In genomic region chr2:138671566-138671965, GRCh38 we compare ENCODE assay signal across 27 cellular contexts.
"Had no signal": no experiment of that assay in that cellular context is flagged by ENCODE, and none has a peak within 500 bp of the region (broad histone marks: within the 10 kb centered on the region; RNA-seq: fewer than 3 reads in every experiment).

No MANE protein-coding gene starts in this region.

- ATAC-seq: activated T-cell treated with anti-CD3 and anti-CD28 coated beads, Interleukin-2, amount 50 U/mL, for 72 hours; effector memory CD8-positive, alpha-beta T cell; gastroesophageal sphincter had no signal

- H3K4me1 Mint-ChIP-seq: activated CD4-positive, alpha-beta memory T cell treated with anti-CD3 and anti-CD28 coated beads, Interleukin-2, amount 10 ng/mL, durations not matched to agents 7 days and 5 days; activated CD4-positive, alpha-beta T cell treated with anti-CD3 and anti-CD28 coated beads, Interleukin-2, amount 10 ng/mL, durations not matched to agents 7 days and 5 days had no signal

- H3K9me3 ChIP-seq: esophagus muscularis mucosa, gastroesophageal sphincter had no signal

- H3K36me3 Mint-ChIP-seq: activated naive CD8-positive, alpha-beta T cell had no signal

- H3K27ac Mint-ChIP-seq: activated CD4-positive, alpha-beta memory T cell treated with anti-CD3 and anti-CD28 coated beads, Interleukin-2, amount 10 ng/mL, durations not matched to agents 7 days and 5 days; activated CD4-positive, alpha-beta T cell treated with anti-CD3 and anti-CD28 coated beads, Interleukin-2, amount 10 ng/mL, durations not matched to agents 7 days and 5 days; activated naive CD8-positive, alpha-beta T cell; activated T-cell treated with anti-CD3 and anti-CD28 coated beads, Interleukin-2, amount 50 U/mL, for 24 hours; activated T-cell treated with anti-CD3 and anti-CD28 coated beads, Interleukin-2, amount 50 U/mL, for 72 hours; effector memory CD8-positive, alpha-beta T cell had no signal

- H3K4me3 ChIP-seq: esophagus muscularis mucosa, gastroesophageal sphincter had no signal

- H3K27me3 ChIP-seq: brain microvascular endothelial cell, esophagus muscularis mucosa, gastroesophageal sphincter had no signal

- H3K9me3 Mint-ChIP-seq: activated CD4-positive, alpha-beta memory T cell treated with anti-CD3 and anti-CD28 coated beads, Interleukin-2, amount 10 ng/mL, durations not matched to agents 7 days and 5 days; activated CD4-positive, alpha-beta T cell treated with anti-CD3 and anti-CD28 coated beads, Interleukin-2, amount 10 ng/mL, durations not matched to agents 7 days and 5 days; activated T-cell treated with anti-CD3 and anti-CD28 coated beads, Interleukin-2, amount 50 U/mL, for 24 hours; activated T-cell treated with anti-CD3 and anti-CD28 coated beads, Interleukin-2, amount 50 U/mL, for 72 hours; effector memory CD8-positive, alpha-beta T cell had no signal

- H3K36me3 ChIP-seq: brain microvascular endothelial cell, esophagus muscularis mucosa, gastroesophageal sphincter had no signal

- H3K4me3 Mint-ChIP-seq: activated CD4-positive, alpha-beta memory T cell treated with anti-CD3 and anti-CD28 coated beads, Interleukin-2, amount 10 ng/mL, durations not matched to agents 7 days and 5 days; activated CD4-positive, alpha-beta T cell treated with anti-CD3 and anti-CD28 coated beads, Interleukin-2, amount 10 ng/mL, durations not matched to agents 7 days and 5 days; activated naive CD8-positive, alpha-beta T cell; activated T-cell treated with anti-CD3 and anti-CD28 coated beads, Interleukin-2, amount 50 U/mL, for 24 hours; activated T-cell treated with anti-CD3 and anti-CD28 coated beads, Interleukin-2, amount 50 U/mL, for 72 hours; effector memory CD8-positive, alpha-beta T cell had no signal

- DNase-seq: activated CD4-positive, alpha-beta memory T cell treated with anti-CD3 and anti-CD28 coated beads, Interleukin-2, amount 10 ng/mL, durations not matched to agents 7 days and 5 days; activated CD4-positive, alpha-beta T cell treated with anti-CD3 and anti-CD28 coated beads for 1 hour; activated CD4-positive, alpha-beta T cell treated with anti-CD3 and anti-CD28 coated beads for 4 hours; activated CD4-positive, alpha-beta T cell treated with anti-CD3 and anti-CD28 coated beads, Interleukin-2, amount 10 ng/mL, durations not matched to agents 7 days and 5 days; activated CD4-positive, alpha-beta T cell treated with anti-CD3 and anti-CD28 coated beads, Interleukin-2, amount 50 U/mL, for 4 hours; activated CD8-positive, alpha-beta memory T cell treated with anti-CD3 and anti-CD28 coated beads, Interleukin-2, amount 50 U/mL, for 48 hours; activated effector memory CD4-positive, alpha-beta T cell treated with Interleukin-2 at 50 U/mL for 16 hours; activated gamma-delta T cell treated with Interleukin-2 at 50 U/mL for 16 hours; activated naive CD4-positive, alpha-beta T cell treated with anti-CD3 and anti-CD28 coated beads, Interleukin-2, amount 50 U/mL, for 16 hours; activated naive CD4-positive, alpha-beta T cell treated with Interleukin-2 at 50 U/mL for 16 hours; activated T-cell treated with anti-CD3 and anti-CD28 coated beads for 4 hours; activated T-cell treated with anti-CD3 and anti-CD28 coated beads, Interleukin-2, amount 50 U/mL, for 24 hours; activated T-cell treated with anti-CD3 and anti-CD28 coated beads, Interleukin-2, amount 50 U/mL, for 72 hours; amniotic stem cell; anterior cingulate cortex; brain microvascular endothelial cell; caudate nucleus; cortex of kidney; dermis blood vessel endothelial cell; effector CD4-positive, alpha-beta T cell; effector memory CD8-positive, alpha-beta T cell; erythroblast; foreskin melanocyte; T-helper 2 cell had no signal

- H3K27ac ChIP-seq: brain microvascular endothelial cell, esophagus muscularis mucosa, gastroesophageal sphincter had no signal

- H3K27me3 Mint-ChIP-seq: activated CD4-positive, alpha-beta T cell treated with anti-CD3 and anti-CD28 coated beads, Interleukin-2, amount 10 ng/mL, durations not matched to agents 7 days and 5 days; activated naive CD8-positive, alpha-beta T cell had no signal

- H3K4me1 ChIP-seq: gastroesophageal sphincter had no signal
